In genomic region chr9:69136185-69136584, GRCh38 we compare ENCODE assay signal across 19 cellular contexts.
"Had no signal": no experiment of that assay in that cellular context is flagged by ENCODE, and none has a peak within 500 bp of the region (broad histone marks: within the 10 kb centered on the region; RNA-seq: fewer than 3 reads in every experiment).

No MANE protein-coding gene starts in this region.

- DNase-seq: activated naive CD4-positive, alpha-beta T cell treated with anti-CD3 and anti-CD28 coated beads for 36 hours; activated naive CD8-positive, alpha-beta T cell treated with anti-CD3 and anti-CD28 coated beads, Interleukin-2, amount 10 ng/mL, durations not matched to agents 7 days and 5 days; activated T-cell treated with anti-CD3 and anti-CD28 coated beads, Interleukin-2, amount 50 U/mL, for 24 hours; amniotic stem cell; effector CD4-positive, alpha-beta T cell; naive thymus-derived CD4-positive, alpha-beta T cell; ovary; psoas muscle; stimulated activated CD4-positive, alpha-beta T cell treated with anti-CD3 and anti-CD28 coated beads, Interleukin-12 subunit alpha, Interleukin-12 subunit beta, amount 100 ng/mL, for 4 hours; substantia nigra; T1000; thyroid gland had no signal

- H3K4me3 ChIP-seq: gastroesophageal sphincter, lung, ovary, psoas muscle, right atrium auricular region, thyroid gland had no signal

- FAIRE-seq: bronchial epithelial cell, keratinocyte had no signal

- H3K9me3 ChIP-seq: gastroesophageal sphincter, ovary, psoas muscle, right atrium auricular region, thyroid gland had no signal

- H3K27ac ChIP-seq: gastroesophageal sphincter, ovary, psoas muscle had no signal

- H3K4me1 ChIP-seq: psoas muscle had no signal

- H3K27me3 ChIP-seq: gastroesophageal sphincter, ovary, right atrium auricular region, thyroid gland had no signal

- H3K36me3 ChIP-seq: gastroesophageal sphincter, ovary, right atrium auricular region, thyroid gland had no signal

- ATAC-seq: activated T-helper 17 cell treated with anti-CD3 and anti-CD28 coated beads, Interleukin-2, amount 50 U/mL, for 72 hours; esophagus mucosa; gastroesophageal sphincter; naive thymus-derived CD4-positive, alpha-beta T cell had no signal
